15 cellular contexts compared by ENCODE assay signal in genomic region chr4:1730532-1731135, GRCh38. TPM values are rescaled to one million over a fixed set of nuclear protein-coding genes. Genes with fewer than 3 reads are reported as not detected.
DNase-seq lines count a peak whose midpoint lies in the region; ATAC-seq, FAIRE-seq and TF ChIP-seq lines count a peak whose summit lies in the region.
"Had no signal": no experiment of that assay in that cellular context is flagged by ENCODE, and none has a peak within 500 bp of the region (broad histone marks: within the 10 kb centered on the region; RNA-seq: fewer than 3 reads in every experiment).

No MANE protein-coding gene starts in this region.

- DNase-seq in right cardiac atrium: peak in 2 of 3 donors; percentile 7 to 25
- no peak for DNase-seq in Right ventricle myocardium superior
- DNase-seq in RWPE1 (ENCODE audit: low spot score): no peak
- DNase-seq in islet precursor cell: peak; percentile 45
- DNase-seq in GM19239 (ENCODE audit: insufficient read length, low spot score): no peak
- DNase-seq in GM03348 (ENCODE audit: low spot score): no peak
- DNase-seq in Ammon's horn (ENCODE audit: low spot score): no peak
- DNase-seq: COR-L47, DMS153, NCI-H1048, NCI-H1436 treated with DMSO at 0.1 percent for 48 hours, NCI-H2029 treated with DMSO at 0.1 percent for 48 hours, NCI-H82, SIG-M5 had no signal

- no peak for TF ChIP-seq CTCF in RWPE1 (conservative IDR thresholded peaks at IDR 0.05; ENCODE audit: low read depth)

- CTCF ChIA-PET in RWPE1 (lab: Yijun Ruan, JAX): interaction anchor here (0.6 to 0.7 kb wide), 5 partner anchors 9 to 894 kb away, joined by 3 to 5 read pairs (median 3); no protein-coding TSS in a partner anchor

- no peak overlapping the region for H3K4me3 ChIP-seq in right cardiac atrium (ENCODE audit: low read length)
- H3K4me3 ChIP-seq: HAP-1 had no signal

- no peaks in the 10 kb centered on the region for H3K4me1 ChIP-seq in right cardiac atrium (ENCODE audit: control insufficient read depth, insufficient read depth, low read length)
- H3K4me1 ChIP-seq: HAP-1 had no signal

- POLR2A ChIA-PET in RWPE1 (lab: Yijun Ruan, JAX; ENCODE audit: low non-redundant PET): interaction anchor here (0.6 kb wide), 1 partner anchor 8 kb away, joined by 3 read pairs; no protein-coding TSS in a partner anchor

- H3K27ac ChIP-seq in right cardiac atrium (ENCODE audit: low read length): no peak overlapping the region
- peak overlapping the region; percentile 96 for H3K27ac ChIP-seq in RWPE1

- no peaks in the 10 kb centered on the region for H3K9me3 ChIP-seq in right cardiac atrium (ENCODE audit: control insufficient read depth, low read length)
- H3K9me3 ChIP-seq: HAP-1 had no signal

- no peak for FAIRE-seq in GM19239 (lab: Jason Lieb, UNC)

- ATAC-seq in right cardiac atrium: no peak
- no peak for ATAC-seq in Right ventricle myocardium superior (ENCODE audit: poor library complexity)

- intact Hi-C loops in right cardiac atrium (cut with DNase I): no loop called here
- intact Hi-C loops in Right ventricle myocardium superior (cut with DNase I): no loop called here

- H3K27me3 ChIP-seq in right cardiac atrium (ENCODE audit: control insufficient read depth, insufficient read depth): no peaks in the 10 kb centered on the region

- WGBS in right cardiac atrium: 94% methylated on average over 16 of the region's 16 CpGs

RNA-seq across cellular contexts. Expression of gene TACC3, which starts 9.3 kb away (rescaled TPM):
- total RNA-seq in right cardiac atrium (10 to 100 TPM in 1 of 4 donors, 1 to 10 TPM in 3; 4.1 to 10.8 (median 6.5) TPM), Right ventricle myocardium superior (7.0 TPM)
- polyA plus RNA-seq in right cardiac atrium: 6.3 TPM

RNA-seq across cellular contexts. Expression of gene TMEM129, which starts 9.5 kb away (rescaled TPM):
- total RNA-seq in right cardiac atrium (10 to 100 TPM; 43.0 to 59.2 (median 48.0) TPM), Right ventricle myocardium superior (28.6 TPM)
- polyA plus RNA-seq in right cardiac atrium: 59.1 TPM

RNA-seq across cellular contexts. Expression of gene SLBP, which starts 18.5 kb away (rescaled TPM):
- total RNA-seq in right cardiac atrium: 10 to 100 TPM; 13.4 to 16.1 (median 14.8) TPM
- 12.2 TPM for polyA plus RNA-seq in right cardiac atrium
- total RNA-seq in Right ventricle myocardium superior: 12.6 TPM

RNA-seq across cellular contexts. Expression of gene FAM53A, which starts 46.5 kb away (rescaled TPM):
- total RNA-seq in right cardiac atrium (1 to 10 TPM; 1.1 to 1.6 (median 1.1) TPM), Right ventricle myocardium superior (1.0 TPM)
- polyA plus RNA-seq in right cardiac atrium: 1.4 TPM

Comparison
In these comparisons a context has a peak if more than half of its experiments do, and no peak if none do; other contexts are left out.
1. DNase-seq: peak in right cardiac atrium (2 of 3) and islet precursor cell (single experiment); none in Right ventricle myocardium superior (single experiment), RWPE1 (single experiment), GM19239 (single experiment), GM03348 (single experiment) and Ammon's horn (single experiment).